ENCODE assay signal across 8 cellular contexts in the genomic region with DNA sequence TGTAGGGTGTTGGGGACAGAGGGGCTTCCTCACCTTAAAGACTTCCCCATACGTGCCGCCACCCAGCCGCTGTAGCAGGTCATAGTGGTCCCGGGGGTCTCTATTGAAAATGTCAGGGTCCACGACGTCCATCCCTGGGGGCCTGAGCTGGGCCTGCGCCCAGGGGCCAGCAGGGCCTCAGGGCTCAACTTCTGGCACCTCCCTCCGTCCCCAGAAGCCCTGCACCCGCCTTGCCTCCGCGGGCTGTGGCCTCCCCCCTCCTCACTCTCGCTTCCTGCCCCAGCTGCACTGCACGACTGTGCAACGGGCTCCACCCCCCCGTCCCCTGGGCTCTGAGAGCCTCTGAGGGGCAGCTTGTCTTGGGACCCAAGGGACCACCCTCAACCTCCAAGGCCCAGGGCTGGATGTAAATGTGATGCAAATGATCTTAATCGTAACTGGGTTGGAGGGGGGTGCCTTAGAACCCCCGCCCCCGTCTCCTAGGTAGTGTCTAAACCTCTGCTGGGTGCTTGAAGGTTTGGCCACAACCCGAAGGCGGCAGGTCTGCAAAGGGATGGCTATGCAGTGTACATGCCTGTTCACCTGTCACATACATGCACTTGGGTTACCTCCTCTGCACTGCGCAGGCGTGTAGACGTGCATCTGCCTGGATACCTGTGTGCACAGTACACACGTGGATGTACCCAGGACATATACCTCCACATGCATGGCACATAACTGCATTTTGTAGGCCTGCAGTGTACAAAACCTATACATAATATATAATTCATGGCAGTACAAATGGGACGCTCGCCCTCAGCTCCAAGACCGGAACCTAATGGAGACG. TPM values are rescaled to one million over a fixed set of nuclear protein-coding genes. Genes with fewer than 3 reads are reported as not detected.
A peak's percentile ranks its signal among the peaks of the same experiment; 100 is the strongest.
DNase-seq lines count a peak whose midpoint lies in the region; ATAC-seq, FAIRE-seq and TF ChIP-seq lines count a peak whose summit lies in the region.

A gene (minus strand): TSS at position 190 of the 826 bp plus-strand sequence. CDS start 58 bp downstream, at position 132.

- no peak for FAIRE-seq in urothelium cell line (lab: Jason Lieb, UNC)

- H3K4me3 Mint-ChIP-seq in CD4-positive, alpha-beta T cell, result peak within 1 kb of the TSS; percentile 97
- peak within 1 kb of the TSS; percentile 100 for H3K4me3 Mint-ChIP-seq in MCF 10A (ENCODE audit: unreplicated experiment)

- H3K9ac ChIP-seq in HUES6 (ENCODE audit: low read length), result peak within 1 kb of the TSS; percentile 80

- H3K36me3 Mint-ChIP-seq in CD4-positive, alpha-beta T cell (ENCODE audit: low read depth), result peaks cover 83% of the 10 kb centered on the region
- peaks cover 42% of the 10 kb centered on the region for H3K36me3 Mint-ChIP-seq in MCF 10A (ENCODE audit: insufficient read depth, unreplicated experiment)

- TF ChIP-seq CTCF in CD4-positive, alpha-beta T cell (IDR thresholded peaks at IDR 0.05), result no peak
- TF ChIP-seq CTCF in MCF 10A (IDR thresholded peaks at IDR 0.05; ENCODE audit: unreplicated experiment) (no peak), left lung (IDR thresholded peaks at IDR 0.05) (no peak)

- BruUV-seq in MCF 10A (replicated peaks; lab: Mats Ljungman, UMichigan), result no TSS peak

- no peaks in the 10 kb centered on the region for H3K27me3 Mint-ChIP-seq in CD4-positive, alpha-beta T cell
- no peaks in the 10 kb centered on the region for H3K27me3 Mint-ChIP-seq in MCF 10A (ENCODE audit: insufficient read depth, unreplicated experiment)

- H3K27ac Mint-ChIP-seq in CD4-positive, alpha-beta T cell, result peak within 1 kb of the TSS; percentile 94
- peak within 1 kb of the TSS; percentile 99 for H3K27ac Mint-ChIP-seq in MCF 10A (ENCODE audit: low read depth, unreplicated experiment)

- peak within 1 kb of the TSS; percentile 85 for H3K4me3 ChIP-seq in HUES6 (ENCODE audit: low read depth, low read length)
- peak within 1 kb of the TSS; percentile 75 to 90 for H3K4me3 ChIP-seq in left lung

- intact Hi-C loops in CD4-positive, alpha-beta T cell (cut with DNase I, micrococcal nuclease), result loop anchor here (5.0 to 10.0 kb wide), 6 partner anchors 71 to 713 kb away; a partner anchor contains a TSS
- intact Hi-C loops in MCF 10A (cut with micrococcal nuclease), result loop anchor here (5.0 kb wide), 2 partner anchors 61 to 76 kb away; no protein-coding TSS in a partner anchor
- intact Hi-C loops in left lung (cut with DNase I), result loop anchor here in 1 of 2 donors (10.0 kb wide), 1 partner anchor 213 kb away; a partner anchor contains a TSS

- H3K9me3 ChIP-seq in CD4-positive, alpha-beta T cell (ENCODE audit: control insufficient read depth, low read length), result no peaks in the 10 kb centered on the region
- H3K9me3 ChIP-seq in HUES6 (ENCODE audit: control insufficient read depth, insufficient read depth, low read depth, low read length), result no peaks in the 10 kb centered on the region
- H3K9me3 ChIP-seq in left lung, result no peaks in the 10 kb centered on the region

- peak within 1 kb of the TSS; percentile 65 for H3K27ac ChIP-seq in CD4-positive, alpha-beta T cell (ENCODE audit: low read depth, low read length)
- H3K27ac ChIP-seq in HUES6 (ENCODE audit: low read depth, low read length) (peak within 1 kb of the TSS; percentile 39), left lung (peak within 1 kb of the TSS; percentile 56 to 84)

- H3K36me3 ChIP-seq in HUES6 (ENCODE audit: control insufficient read depth, insufficient read depth, low read length), result peaks cover 26% of the 10 kb centered on the region
- peaks cover 0 to 28% of the 10 kb centered on the region in 2 donors for H3K36me3 ChIP-seq in left lung

- ATAC-seq in CD4-positive, alpha-beta T cell (ENCODE audit: poor library complexity), result peak; percentile 71
- peak; percentile 34 for ATAC-seq in GM19468 (IDR thresholded peaks at IDR 0.05; ENCODE audit: extremely low read depth, unreplicated experiment)
- peak; percentile 51 for ATAC-seq in left lung

- no peaks in the 10 kb centered on the region for H3K9me3 Mint-ChIP-seq in CD4-positive, alpha-beta T cell
- H3K9me3 Mint-ChIP-seq in MCF 10A (ENCODE audit: unreplicated experiment), result no peaks in the 10 kb centered on the region

- peaks cover 33% of the 10 kb centered on the region for H3K4me1 ChIP-seq in HUES6 (ENCODE audit: control insufficient read depth, insufficient read depth, low read length)
- H3K4me1 ChIP-seq in left lung, result peaks cover 9 to 28% of the 10 kb centered on the region in 2 donors

- H3K4me1 Mint-ChIP-seq in CD4-positive, alpha-beta T cell (ENCODE audit: low read depth), result peaks cover 65% of the 10 kb centered on the region
- H3K4me1 Mint-ChIP-seq in MCF 10A (ENCODE audit: insufficient read depth, unreplicated experiment), result peaks cover 8% of the 10 kb centered on the region

- DNase-seq in CD4-positive, alpha-beta T cell, result peak; percentile 47 to 77 (median 64)
- peak; percentile 50 for DNase-seq in T-helper 9 cell
- DNase-seq in MCF 10A (ENCODE audit: unreplicated experiment), result peak; percentile 13
- peak; percentile 67 to 86 for DNase-seq in left lung
- DNase-seq in stimulated activated CD4-positive, alpha-beta T cell treated with anti-CD3 and anti-CD28 coated beads, TNF-alpha, amount 100 ng/mL, for 4 hours (ENCODE audit: low read depth in 3 of 3), result peak; percentile 39 to 47 (median 45)
- DNase-seq in urothelium cell line (ENCODE audit: low spot score), result no peak

- POLR2A ChIA-PET in CD4-positive, alpha-beta T cell (lab: Charles Lee), result interaction anchor here (0.6 to 2.7 kb wide), 29 partner anchors 12 to 863 kb away, joined by 3 to 36 read pairs (median 4); a partner anchor contains a TSS
- POLR2A ChIA-PET in MCF 10A (lab: Yijun Ruan, JAX), result interaction anchor here (0.5 to 2.9 kb wide), 22 partner anchors 9 to 1542 kb away, joined by 3 to 39 read pairs (median 4); a partner anchor contains a TSS

- CTCF ChIA-PET in CD4-positive, alpha-beta T cell (lab: Charles Lee), result interaction anchor here (0.6 to 3.4 kb wide), 5 partner anchors 16 to 312 kb away, joined by 3 to 22 read pairs (median 8); a partner anchor contains a TSS
- CTCF ChIA-PET in MCF 10A (lab: Yijun Ruan, JAX), result interaction anchor here (0.6 to 6.1 kb wide), 8 partner anchors 17 to 386 kb away, joined by 3 to 46 read pairs (median 3); no protein-coding TSS in a partner anchor

- H3K27me3 ChIP-seq in CD4-positive, alpha-beta T cell (ENCODE audit: control insufficient read depth, insufficient read depth, low read length), result no peaks in the 10 kb centered on the region
- no peaks in the 10 kb centered on the region for H3K27me3 ChIP-seq in HUES6 (ENCODE audit: control insufficient read depth, insufficient read depth, low read length)
- no peaks in the 10 kb centered on the region for H3K27me3 ChIP-seq in left lung

RNA-seq across cellular contexts. Expression of the gene that starts here (rescaled TPM):
- total RNA-seq in CD4-positive, alpha-beta T cell, result 100 to 1,000 TPM; 173 to 185 TPM
- total RNA-seq in MCF 10A (2022), result 0.56 and 1.9 TPM in 2 replicates
- 10 to 100 TPM in 1 of 2 donors, 1 to 10 TPM in 1; 6.1 to 10.7 TPM for total RNA-seq in left lung

Comparison
In these comparisons a context has a peak if more than half of its experiments do, and no peak if none do; other contexts are left out.
1. RNA of the gene that starts here (total RNA-seq): 173 to 185 TPM in CD4-positive, alpha-beta T cell; 6.1 to 10.7 TPM in left lung and 0.56 to 1.9 TPM in MCF 10A; every median in the first group is over 10 times any median in the second.
2. Peak in every context shown above with its lines, with median percentiles within 50 percentile points of each other: ATAC-seq and H3K27ac ChIP-seq.